ENCODE assay signal across 16 cellular contexts in genomic region chr12:97322388-97322787, GRCh38.
"Had no signal": no experiment of that assay in that cellular context is flagged by ENCODE, and none has a peak within 500 bp of the region (broad histone marks: within the 10 kb centered on the region; RNA-seq: fewer than 3 reads in every experiment).

No MANE protein-coding gene starts in this region.

- ATAC-seq: effector memory CD8-positive, alpha-beta T cell; gastroesophageal sphincter; left colon had no signal

- H3K27me3 Mint-ChIP-seq: dendritic cell treated with granulocyte-macrophage colony-stimulating factor and Interleukin-4, amounts not matched to agents 40 ng/mL and 50 ng/mL, for 4 days had no signal

- H3K4me3 Mint-ChIP-seq: dendritic cell treated with granulocyte-macrophage colony-stimulating factor and Interleukin-4, amounts not matched to agents 40 ng/mL and 50 ng/mL, for 4 days; effector memory CD8-positive, alpha-beta T cell; naive B cell; nephron progenitor cell; type B pancreatic cell had no signal

- H3K27ac Mint-ChIP-seq: dendritic cell treated with granulocyte-macrophage colony-stimulating factor and Interleukin-4, amounts not matched to agents 40 ng/mL and 50 ng/mL, for 4 days; effector memory CD8-positive, alpha-beta T cell; naive B cell; type B pancreatic cell had no signal

- H3K9me3 ChIP-seq: esophagus squamous epithelium, gastroesophageal sphincter, right atrium auricular region had no signal

- H3K9me3 Mint-ChIP-seq: dendritic cell treated with granulocyte-macrophage colony-stimulating factor and Interleukin-4, amounts not matched to agents 40 ng/mL and 50 ng/mL, for 4 days; effector memory CD8-positive, alpha-beta T cell; nephron progenitor cell; type B pancreatic cell had no signal

- H3K27me3 ChIP-seq: gastroesophageal sphincter, right atrium auricular region had no signal

- H3K4me3 ChIP-seq: esophagus squamous epithelium, gastroesophageal sphincter, right atrium auricular region, smooth muscle cell had no signal

- H3K4me2 ChIP-seq: smooth muscle cell had no signal

- H3K4me1 ChIP-seq: esophagus squamous epithelium, gastroesophageal sphincter, right atrium auricular region had no signal

- H3K4me1 Mint-ChIP-seq: naive B cell had no signal

- H3K36me3 Mint-ChIP-seq: naive B cell, type B pancreatic cell had no signal

- H3K36me3 ChIP-seq: esophagus squamous epithelium, gastroesophageal sphincter, right atrium auricular region had no signal

- H3K27ac ChIP-seq: epithelial cell of prostate, esophagus squamous epithelium, gastroesophageal sphincter, right atrium auricular region had no signal

- DNase-seq: effector memory CD8-positive, alpha-beta T cell; esophagus squamous epithelium; foreskin fibroblast; glutamatergic neuron; left colon; mesendoderm; naive B cell; nephron progenitor cell; stimulated activated CD4-positive, alpha-beta T cell treated with anti-CD3 and anti-CD28 coated beads, Interleukin-2, amount 100 ng/mL, for 48 hours; stimulated activated naive CD4-positive, alpha-beta T cell treated with Interleukin-2 at 50 U/mL for 16 hours had no signal
